In genomic region chr10:97914837-97915211, GRCh38 we compare ENCODE assay signal across 8 cellular contexts.
DNase-seq lines count a peak whose midpoint lies in the region; ATAC-seq, FAIRE-seq and TF ChIP-seq lines count a peak whose summit lies in the region.

No MANE protein-coding gene starts in this region.

- CTCF ChIA-PET in A549 (lab: Yijun Ruan, JAX), result interaction anchor here (0.6 to 24.4 kb wide), 61 partner anchors 11 to 398 kb away, joined by 3 to 660 read pairs (median 4); partner anchors contain the start of genes CRTAC1 and R3HCC1L

- H4K20me1 ChIP-seq in neural progenitor cell (ENCODE audit: low read depth), result peaks cover 3% of the 10 kb centered on the region

- 67% methylated on average over 1 of the region's 11 CpGs for WGBS in A549 (ENCODE audit: missing lambda C conversion rate)
- WGBS in stomach, 5 donors, result 0 to 9% (median 5%) methylated on average over 1 to 11 of the region's 11 CpGs

- no peaks in the 10 kb centered on the region for H3K9me3 Mint-ChIP-seq in activated T-helper 1 cell treated with anti-CD3 and anti-CD28 coated beads, Interleukin-12 subunit alpha, Interleukin-12 subunit beta, Interleukin-2, Interleukin-4 antibody, amounts not matched to agents 30 ng/mL and 10 ng/mL and 1 ng/mL, durations not matched to agents 14 hours and 24 hours and 36 hours
- H3K9me3 Mint-ChIP-seq in neural progenitor cell, result no peaks in the 10 kb centered on the region

- H3K4me3 Mint-ChIP-seq in activated T-helper 1 cell treated with anti-CD3 and anti-CD28 coated beads, Interleukin-12 subunit alpha, Interleukin-12 subunit beta, Interleukin-2, Interleukin-4 antibody, amounts not matched to agents 30 ng/mL and 10 ng/mL and 1 ng/mL, durations not matched to agents 14 hours and 24 hours and 36 hours, result no peak overlapping the region
- H3K4me3 Mint-ChIP-seq in neural progenitor cell, result no peak overlapping the region

- H3K27me3 ChIP-seq in neural progenitor cell (peaks cover 15% of the 10 kb centered on the region), stomach (peaks cover 0 to 59% (median 0%) of the 10 kb centered on the region in 3 donors)

- H3K4me1 Mint-ChIP-seq in activated T-helper 1 cell treated with anti-CD3 and anti-CD28 coated beads, Interleukin-12 subunit alpha, Interleukin-12 subunit beta, Interleukin-2, Interleukin-4 antibody, amounts not matched to agents 30 ng/mL and 10 ng/mL and 1 ng/mL, durations not matched to agents 14 hours and 24 hours and 36 hours (ENCODE audit: low read depth), result peaks cover 4% of the 10 kb centered on the region
- peaks cover 3% of the 10 kb centered on the region for H3K4me1 Mint-ChIP-seq in neural progenitor cell

- H3K27ac ChIP-seq in A549, result peak overlapping the region; percentile 3 to 69; a peak in 3 of 6 replicates
- no peak overlapping the region for H3K27ac ChIP-seq in neural progenitor cell
- H3K27ac ChIP-seq in stomach, result no peak overlapping the region

- H3K36me3 ChIP-seq in neural progenitor cell, result no peaks in the 10 kb centered on the region
- H3K36me3 ChIP-seq in stomach, result no peaks in the 10 kb centered on the region

- 0 out of 3 replicates have a peak, but pooled peaks cover 2% of the 10 kb centered on the region for H3K4me1 ChIP-seq in A549
- no peaks in the 10 kb centered on the region for H3K4me1 ChIP-seq in neural progenitor cell
- peaks cover 4 to 22% (median 13%) of the 10 kb centered on the region in 4 donors for H3K4me1 ChIP-seq in stomach

- H3K4me2 ChIP-seq in A549, result peak overlapping the region; percentile 59
- no peak overlapping the region for H3K4me2 ChIP-seq in neural progenitor cell

- intact Hi-C loops in activated T-helper 1 cell treated with anti-CD3 and anti-CD28 coated beads, Interleukin-12 subunit alpha, Interleukin-12 subunit beta, Interleukin-2, Interleukin-4 antibody, amounts not matched to agents 30 ng/mL and 10 ng/mL and 1 ng/mL, durations not matched to agents 14 hours and 24 hours and 36 hours (cut with micrococcal nuclease), result loop anchor here (1.0 to 5.0 kb wide), 5 partner anchors 112 to 750 kb away; no protein-coding TSS in a partner anchor
- intact Hi-C loops in stomach (cut with DNase I; ENCODE audit: low total_unique reads), result loop anchor here (5.0 kb wide), 1 partner anchor 127 kb away; no protein-coding TSS in a partner anchor

- TF ChIP-seq POLR2A in A549 (IDR thresholded peaks at IDR 0.05; ENCODE audit: low read length) (no peak), stomach (IDR thresholded peaks at IDR 0.05) (no peak)

- H3K9ac ChIP-seq in neural progenitor cell, result no peak overlapping the region

- H3K4me3 ChIP-seq in A549 (no peak overlapping the region), neural progenitor cell (no peak overlapping the region), stomach (peak overlapping the region in 1 of 4 donors; percentile 1)
- no peak overlapping the region for H3K4me3 ChIP-seq in Jurkat, Clone E6-1 (ENCODE audit: low read length)

- H3K36me3 Mint-ChIP-seq in activated T-helper 1 cell treated with anti-CD3 and anti-CD28 coated beads, Interleukin-12 subunit alpha, Interleukin-12 subunit beta, Interleukin-2, Interleukin-4 antibody, amounts not matched to agents 30 ng/mL and 10 ng/mL and 1 ng/mL, durations not matched to agents 14 hours and 24 hours and 36 hours (ENCODE audit: low read depth), result no peaks in the 10 kb centered on the region
- no peaks in the 10 kb centered on the region for H3K36me3 Mint-ChIP-seq in neural progenitor cell

- POLR2A ChIA-PET in A549 (lab: Yijun Ruan, JAX), result interaction anchor here (0.8 to 1.8 kb wide), 2 partner anchors 27 to 126 kb away, joined by 3 to 8 read pairs; no protein-coding TSS in a partner anchor

- H2AFZ ChIP-seq in neural progenitor cell (replicated peaks), result no peak overlapping the region

- TF ChIP-seq CTCF in A549 (IDR thresholded peaks at IDR 0.05), result peak; percentile 93
- TF ChIP-seq CTCF in neural progenitor cell (IDR thresholded peaks at IDR 0.05), result peak; percentile 94
- TF ChIP-seq CTCF in stomach (IDR thresholded peaks at IDR 0.05), result peak in 5 of 7 experiments; percentile 72 to 87 (median 85)

- no peak for TF ChIP-seq EP300 in A549 (IDR thresholded peaks at IDR 0.05)
- TF ChIP-seq EP300 in stomach (IDR thresholded peaks at IDR 0.05), result no peak

- H3K79me2 ChIP-seq in neural progenitor cell (ENCODE audit: low read depth), result no peaks in the 10 kb centered on the region

- peaks cover 6% of the 10 kb centered on the region for H3K27me3 Mint-ChIP-seq in activated T-helper 1 cell treated with anti-CD3 and anti-CD28 coated beads, Interleukin-12 subunit alpha, Interleukin-12 subunit beta, Interleukin-2, Interleukin-4 antibody, amounts not matched to agents 30 ng/mL and 10 ng/mL and 1 ng/mL, durations not matched to agents 14 hours and 24 hours and 36 hours (ENCODE audit: insufficient read depth)
- peaks cover 11% of the 10 kb centered on the region for H3K27me3 Mint-ChIP-seq in neural progenitor cell (ENCODE audit: insufficient read depth, low read depth)

- no peak overlapping the region for H3K27ac Mint-ChIP-seq in activated T-helper 1 cell treated with anti-CD3 and anti-CD28 coated beads, Interleukin-12 subunit alpha, Interleukin-12 subunit beta, Interleukin-2, Interleukin-4 antibody, amounts not matched to agents 30 ng/mL and 10 ng/mL and 1 ng/mL, durations not matched to agents 14 hours and 24 hours and 36 hours
- no peak overlapping the region for H3K27ac Mint-ChIP-seq in neural progenitor cell

- TF ChIP-seq RAD21 in A549 (conservative IDR thresholded peaks at IDR 0.05 in 1 of 2, IDR thresholded peaks at IDR 0.05 in 1 of 2), result peak; percentile 96 to 97

- no peaks in the 10 kb centered on the region for H3F3A ChIP-seq in neural progenitor cell (ENCODE audit: low read depth)

- DNase-seq in A549 (ENCODE audit: low read depth in 1 of 2, low spot score in 1 of 2), result peak; percentile 66 to 82
- peak; percentile 47 for DNase-seq in Jurkat, Clone E6-1 (ENCODE audit: low read depth, low spot score)
- DNase-seq in RCC 7860 (ENCODE audit: low spot score), result peak; percentile 32
- peak; percentile 54 for DNase-seq in activated T-helper 1 cell treated with anti-CD3 and anti-CD28 coated beads, Interleukin-12 subunit alpha, Interleukin-12 subunit beta, Interleukin-2, Interleukin-4 antibody, amounts not matched to agents 30 ng/mL and 10 ng/mL and 1 ng/mL, durations not matched to agents 14 hours and 24 hours and 36 hours (ENCODE audit: low spot score)
- DNase-seq in fibroblast of peridontal ligament (ENCODE audit: extremely low read depth), result peak; percentile 21
- peak; percentile 87 for DNase-seq in neural progenitor cell (ENCODE audit: low spot score)
- peak; percentile 86 for DNase-seq in stomach

- no peaks in the 10 kb centered on the region for H3K9me3 ChIP-seq in A549
- H3K9me3 ChIP-seq in neural progenitor cell (ENCODE audit: low read depth), result no peaks in the 10 kb centered on the region
- H3K9me3 ChIP-seq in stomach, result no peaks in the 10 kb centered on the region

- FAIRE-seq in A549 (lab: Jason Lieb, UNC), result no peak
- FAIRE-seq in RCC 7860 (lab: Jason Lieb, UNC), result no peak

- ATAC-seq in A549, result peak; percentile 90 to 97
- peak; percentile 83 for ATAC-seq in GM18867 (IDR thresholded peaks at IDR 0.05; ENCODE audit: unreplicated experiment)

TF ChIP-seq in A549, 52 proteins besides CTCF, POLR2A, EP300 and RAD21:
- TF ChIP-seq CBX8 (IDR thresholded peaks at IDR 0.05), result no peak
- TF ChIP-seq SMC3 (IDR thresholded peaks at IDR 0.05), result peak; percentile 83
- TF ChIP-seq HOXA7 (CRISPR knock-in tag; IDR thresholded peaks at IDR 0.05), result no peak
- no peak for TF ChIP-seq FOSB (CRISPR knock-in tag; IDR thresholded peaks at IDR 0.05)
- TF ChIP-seq NPAS2 (CRISPR knock-in tag; IDR thresholded peaks at IDR 0.05; ENCODE audit: borderline replicate concordance), result no peak
- TF ChIP-seq, protein P1, sequence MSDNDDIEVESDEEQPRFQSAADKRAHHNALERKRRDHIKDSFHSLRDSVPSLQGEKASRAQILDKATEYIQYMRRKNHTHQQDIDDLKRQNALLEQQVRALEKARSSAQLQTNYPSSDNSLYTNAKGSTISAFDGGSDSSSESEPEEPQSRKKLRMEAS (IDR thresholded peaks at IDR 0.05), result peak; percentile 41; the same call in 1 of the 2 replicates
- TF ChIP-seq JUNB (IDR thresholded peaks at IDR 0.05), result no peak
- TF ChIP-seq EHF (CRISPR knock-in tag; IDR thresholded peaks at IDR 0.05), result no peak
- TF ChIP-seq E2F6 (IDR thresholded peaks at IDR 0.05; ENCODE audit: borderline replicate concordance, low read depth), result no peak
TF ChIP-seq in A549: peak in this region for 2.

Comparison
In these comparisons a context has a peak if more than half of its experiments do, and no peak if none do; other contexts are left out.
1. DNase-seq: peak in every context shown above with its lines; median percentile 87 in neural progenitor cell; 86 in stomach; 74 in A549; 54 in activated T-helper 1 cell treated with anti-CD3 and anti-CD28 coated beads, Interleukin-12 subunit alpha, Interleukin-12 subunit beta, Interleukin-2, Interleukin-4 antibody, amounts not matched to agents 30 ng/mL and 10 ng/mL and 1 ng/mL, durations not matched to agents 14 hours and 24 hours and 36 hours; 47 in Jurkat, Clone E6-1; 32 in RCC 7860; 21 in fibroblast of peridontal ligament.
2. H3K27ac ChIP-seq: peak in A549 (2 of 2); none in neural progenitor cell (single experiment) and stomach (0 of 5).
3. Peak in every context shown above with its lines, with median percentiles within 50 percentile points of each other: CTCF ChIP-seq.